In genomic region chr11:65404638-65405339, GRCh38 we compare ENCODE assay signal across 19 cellular contexts. TPM values are rescaled to one million over a fixed set of nuclear protein-coding genes. Genes with fewer than 3 reads are reported as not detected.
DNase-seq lines count a peak whose midpoint lies in the region; ATAC-seq and TF ChIP-seq lines count a peak whose summit lies in the region.
"Had no signal": no experiment of that assay in that cellular context is flagged by ENCODE, and none has a peak within 500 bp of the region (broad histone marks: within the 10 kb centered on the region; RNA-seq: fewer than 3 reads in every experiment).

No MANE protein-coding gene starts in this region.

- no peak for TF ChIP-seq POLR2A in erythroblast (IDR thresholded peaks at IDR 0.05; ENCODE audit: low read length)

- no peak overlapping the region for H3K9ac ChIP-seq in OCI-LY1 (ENCODE audit: low read length)

- peak; percentile 21 for ATAC-seq in esophagus mucosa
- ATAC-seq in lower lobe of right lung: peak; percentile 34 to 47
- ATAC-seq: HCT116 had no signal

- no peaks in the 10 kb centered on the region for H3K9me3 ChIP-seq in OCI-LY1 (ENCODE audit: low read length)
- H3K9me3 ChIP-seq in lower lobe of right lung: no peaks in the 10 kb centered on the region
- no peaks in the 10 kb centered on the region for H3K9me3 ChIP-seq in thymus (ENCODE audit: control insufficient read depth)
- H3K9me3 ChIP-seq: adrenal gland, SJCRH30 had no signal

- peaks cover 11% of the 10 kb centered on the region for H3F3A ChIP-seq in OCI-LY1 (ENCODE audit: insufficient read depth, low read length)

- H3K27ac ChIP-seq in OCI-LY1 (ENCODE audit: low read depth, low read length, poor library complexity, severe bottlenecking) (peak overlapping the region; percentile 95), lower lobe of right lung (no peak overlapping the region), thymus (ENCODE audit: low read depth) (peak overlapping the region; percentile 19)
- H3K27ac ChIP-seq: hepatocyte, SJCRH30 had no signal

- TF ChIP-seq CTCF in OCI-LY1 (IDR thresholded peaks at IDR 0.05; ENCODE audit: low read length) (no peak), lower lobe of right lung (IDR thresholded peaks at IDR 0.05) (no peak)

- H3K36me3 ChIP-seq in OCI-LY1 (ENCODE audit: insufficient read depth, low read length) (peaks cover 73% of the 10 kb centered on the region), lower lobe of right lung (peaks cover 90% of the 10 kb centered on the region), thymus (ENCODE audit: control insufficient read depth, insufficient read depth) (peaks cover 73% of the 10 kb centered on the region)

- H3K4me1 ChIP-seq in OCI-LY1 (ENCODE audit: insufficient read depth, low read length, severe bottlenecking) (peaks cover 32% of the 10 kb centered on the region), lower lobe of right lung (peaks cover 11% of the 10 kb centered on the region), thymus (ENCODE audit: control insufficient read depth, insufficient read depth, low read length) (peaks cover 15% of the 10 kb centered on the region)
- H3K4me1 ChIP-seq: SJCRH30 had no signal

- 94% methylated on average over 24 of the region's 24 CpGs for WGBS in thymus

- in situ Hi-C loops in G401 (cut with HindIII; ENCODE audit: low sequenced_read_pairs): no loop called here

- no peak overlapping the region for H3K4me2 ChIP-seq in OCI-LY1 (ENCODE audit: low read length)
- H3K4me2 ChIP-seq: hepatocyte had no signal

- no peaks in the 10 kb centered on the region for H3K9me2 ChIP-seq in OCI-LY1 (ENCODE audit: low read depth, low read length)

- no peak overlapping the region for H2AFZ ChIP-seq in OCI-LY1 (ENCODE audit: low read length)
- H2AFZ ChIP-seq: hepatocyte had no signal

- DNase-seq in lower lobe of right lung (no peak), erythroblast (lab: John Stamatoyannopoulos, UW) (no peak), G401 (ENCODE audit: low spot score) (no peak), T-helper 1 cell (no peak)
- DNase-seq: activated CD4-positive, CD25-positive, alpha-beta regulatory T cell treated with anti-CD3 and anti-CD28 coated beads, Interleukin-2, amount 50 U/mL, for 72 hours; effector memory CD4-positive, alpha-beta T cell; NCI-H1105; NCI-H526; retina; SJCRH30; stimulated activated CD4-positive, alpha-beta T cell treated with anti-CD3 and anti-CD28 coated beads, Interleukin-15, amount 100 ng/mL, for 24 hours; stimulated activated naive CD4-positive, alpha-beta T cell had no signal

- intact Hi-C loops in lower lobe of right lung (cut with DNase I): no loop called here

- H4K20me1 ChIP-seq in OCI-LY1 (ENCODE audit: insufficient read depth, low read length): no peaks in the 10 kb centered on the region

- no peaks in the 10 kb centered on the region for H3K79me2 ChIP-seq in OCI-LY1 (ENCODE audit: insufficient read depth, low read length)
- H3K79me2 ChIP-seq: hepatocyte had no signal

- H3K27me3 ChIP-seq in OCI-LY1 (ENCODE audit: insufficient read depth, low read length) (no peaks in the 10 kb centered on the region), lower lobe of right lung (ENCODE audit: low read depth) (no peaks in the 10 kb centered on the region), thymus (ENCODE audit: control insufficient read depth, insufficient read depth) (no peaks in the 10 kb centered on the region)
- H3K27me3 ChIP-seq: adrenal gland, hepatocyte, SJCRH30 had no signal

- H3K4me3 ChIP-seq in OCI-LY1 (ENCODE audit: low read depth, low read length, poor library complexity, severe bottlenecking) (no peak overlapping the region), lower lobe of right lung (no peak overlapping the region), thymus (ENCODE audit: low read length) (no peak overlapping the region)
- H3K4me3 ChIP-seq: adrenal gland, hepatocyte, SJCRH30 had no signal

RNA-seq across cellular contexts. Expression of gene NEAT1, which starts 17.8 kb away (rescaled TPM):
- total RNA-seq in esophagus mucosa (389 TPM), lower lobe of right lung (980 TPM)
- 3,325 TPM for polyA plus RNA-seq in thymus
- 4.4 and 12.4 TPM in 2 replicates for total RNA-seq in G401 (2014; rRNA removed; shearing (Covaris generic))

RNA-seq across cellular contexts. Expression of gene FRMD8, which starts 18.4 kb away (rescaled TPM):
- 37.1 TPM for total RNA-seq in esophagus mucosa
- 22.6 TPM for total RNA-seq in lower lobe of right lung
- polyA plus RNA-seq in thymus: 21.4 TPM
- 31.1 and 40.1 TPM in 2 replicates for total RNA-seq in G401 (2014; rRNA removed; shearing (Covaris generic))

RNA-seq across cellular contexts. Expression of gene SLC25A45, which starts 22.3 kb away (rescaled TPM):
- total RNA-seq in esophagus mucosa (3.4 TPM), lower lobe of right lung (13.0 TPM)
- polyA plus RNA-seq in thymus: 35.3 TPM
- 1.1 TPM in 1 of 2 replicates, not detected in the other for total RNA-seq in G401 (2014; rRNA removed; shearing (Covaris generic))

RNA-seq across cellular contexts. Expression of gene TIGD3, which starts 50.2 kb away (rescaled TPM):
- total RNA-seq in esophagus mucosa: 0.16 TPM
- total RNA-seq in lower lobe of right lung: 0.18 TPM
- 1.9 TPM for polyA plus RNA-seq in thymus
- 0.12 and 1.9 TPM in 2 replicates for total RNA-seq in G401 (2014; rRNA removed; shearing (Covaris generic))
- polyA plus RNA-seq: keratinocyte had no signal

Comparison
In these comparisons a context has a peak if more than half of its experiments do, and no peak if none do; other contexts are left out.
1. RNA of gene NEAT1, which starts 17.8 kb away (total RNA-seq): 980 TPM in lower lobe of right lung (single experiment) and 389 TPM in esophagus mucosa (single experiment); 4.4 to 12.4 TPM in G401; every median in the first group is over 10 times any median in the second.